ENCODE assay signal across 13 cellular contexts in genomic region chr7:127901895-127902703, GRCh38.
DNase-seq lines count a peak whose midpoint lies in the region; ATAC-seq lines count a peak whose summit lies in the region.
"Had no signal": no experiment of that assay in that cellular context is flagged by ENCODE, and none has a peak within 500 bp of the region (broad histone marks: within the 10 kb centered on the region; RNA-seq: fewer than 3 reads in every experiment).

No MANE protein-coding gene starts in this region.

- H2BK12ac ChIP-seq in mesenchymal stem cell (ENCODE audit: low read length in 2 of 2): no peak overlapping the region

- no peak overlapping the region for H3K9ac ChIP-seq in mesenchymal stem cell (ENCODE audit: low read length)

- no peaks in the 10 kb centered on the region for H3K27me3 ChIP-seq in mesenchymal stem cell (ENCODE audit: control insufficient read depth in 1 of 2, insufficient read depth in 1 of 2, low read length in 2 of 2)
- no peaks in the 10 kb centered on the region for H3K27me3 ChIP-seq in H7 (ENCODE audit: control insufficient read depth, insufficient read depth, low read length)

- H3K36me3 ChIP-seq in mesenchymal stem cell (ENCODE audit: control insufficient read depth in 1 of 2, insufficient read depth in 2 of 2, low read depth in 1 of 2, low read length in 2 of 2) (peaks cover 0 to 18% of the 10 kb centered on the region in 2 experiments), H7 (replicated peaks; ENCODE audit: control insufficient read depth, insufficient read depth, low read length) (no peaks in the 10 kb centered on the region)

- H3K4me3 ChIP-seq in mesenchymal stem cell (ENCODE audit: insufficient read depth in 1 of 2, low read depth in 1 of 2, low read length in 2 of 2): no peak overlapping the region
- no peak overlapping the region for H3K4me3 ChIP-seq in H7 (ENCODE audit: insufficient read depth, low read depth, low read length)

- H3K14ac ChIP-seq in mesenchymal stem cell (ENCODE audit: low read length in 2 of 2): no peak overlapping the region

- no peaks in the 10 kb centered on the region for H3K9me3 ChIP-seq in mesenchymal stem cell (ENCODE audit: control insufficient read depth, low read length)

- no peak overlapping the region for H2AK5ac ChIP-seq in mesenchymal stem cell (ENCODE audit: low read length, severe bottlenecking)

- no peak overlapping the region for H2BK5ac ChIP-seq in mesenchymal stem cell (ENCODE audit: low read depth, low read length, poor library complexity, severe bottlenecking)

- ATAC-seq in GM18868 (IDR thresholded peaks at IDR 0.05; ENCODE audit: unreplicated experiment) (peak; percentile 29), HG02610 (IDR thresholded peaks at IDR 0.05; ENCODE audit: unreplicated experiment) (peak; percentile 39), HG02763 (IDR thresholded peaks at IDR 0.05; ENCODE audit: unreplicated experiment) (no peak), HG03520 (IDR thresholded peaks at IDR 0.05; ENCODE audit: unreplicated experiment) (no peak)
- ATAC-seq: activated T-cell treated with anti-CD3 and anti-CD28 coated beads, Interleukin-2, amount 50 U/mL, for 4 hours; left colon had no signal

- H3K4ac ChIP-seq in mesenchymal stem cell (ENCODE audit: low read depth in 1 of 2, low read length in 2 of 2): no peak overlapping the region

- no peak overlapping the region for H3K4me2 ChIP-seq in mesenchymal stem cell (ENCODE audit: low read length, poor library complexity, severe bottlenecking)

- H2BK15ac ChIP-seq in mesenchymal stem cell (ENCODE audit: low read depth, poor library complexity, severe bottlenecking): no peak overlapping the region

- H2BK120ac ChIP-seq in mesenchymal stem cell (ENCODE audit: low read depth, low read length): no peak overlapping the region

- H3K79me1 ChIP-seq in mesenchymal stem cell (replicated peaks; ENCODE audit: low read length, poor library complexity, severe bottlenecking): peaks cover 20% of the 10 kb centered on the region

- H3K18ac ChIP-seq in mesenchymal stem cell (ENCODE audit: low read depth in 1 of 2, low read length in 2 of 2): no peak overlapping the region

- H4K91ac ChIP-seq in mesenchymal stem cell (ENCODE audit: low read length): no peak overlapping the region

- peaks cover 16% of the 10 kb centered on the region for H3K4me1 ChIP-seq in mesenchymal stem cell (ENCODE audit: control insufficient read depth, insufficient read depth, low read depth, low read length)

- DNase-seq in OCI-M1 (lab: John Stamatoyannopoulos, UW): peak; percentile 18
- DNase-seq in mesenchymal stem cell: peak; percentile 50
- DNase-seq in glomerular visceral epithelial cell (ENCODE audit: extremely low spot score): no peak
- no peak for DNase-seq in H7
- DNase-seq: activated T-cell treated with anti-CD3 and anti-CD28 coated beads, Interleukin-2, amount 50 U/mL, for 4 hours; left colon; NCI-H345; small intestine had no signal

- H3K27ac ChIP-seq in mesenchymal stem cell (ENCODE audit: low read length, poor library complexity, severe bottlenecking): peak overlapping the region; percentile 1
- H3K27ac ChIP-seq: HL-60 had no signal

- H4K8ac ChIP-seq in mesenchymal stem cell (ENCODE audit: low read length): no peak overlapping the region

- H2AFZ ChIP-seq in mesenchymal stem cell (ENCODE audit: low read depth, low read length): no peak overlapping the region

- 75% methylated on average over 3 of the region's 5 CpGs for WGBS in mesenchymal stem cell

- no peak overlapping the region for H3K23ac ChIP-seq in mesenchymal stem cell (ENCODE audit: low read length in 2 of 2)

Comparison
In these comparisons a context has a peak if more than half of its experiments do, and no peak if none do; other contexts are left out.
1. ATAC-seq: peak in GM18868 (single experiment) and HG02610 (single experiment); none in HG02763 (single experiment) and HG03520 (single experiment).
2. DNase-seq: peak in OCI-M1 (single experiment) and mesenchymal stem cell (single experiment); none in glomerular visceral epithelial cell (single experiment) and H7 (single experiment).